13 cellular contexts compared by ENCODE assay signal in genomic region chr1:234589854-234590620, GRCh38. TPM values are rescaled to one million over a fixed set of nuclear protein-coding genes. Genes with fewer than 3 reads are reported as not detected.
DNase-seq lines count a peak whose midpoint lies in the region; ATAC-seq and TF ChIP-seq lines count a peak whose summit lies in the region.
"Had no signal": no experiment of that assay in that cellular context is flagged by ENCODE, and none has a peak within 500 bp of the region (broad histone marks: within the 10 kb centered on the region; RNA-seq: fewer than 3 reads in every experiment).

No MANE protein-coding gene starts in this region.

- no peak overlapping the region for H3K4ac ChIP-seq in IMR-90 (ENCODE audit: low read depth, low read length)

- no peak overlapping the region for H3K23ac ChIP-seq in IMR-90 (ENCODE audit: low read depth, low read length)

- no peaks in the 10 kb centered on the region for H4K20me1 ChIP-seq in IMR-90 (ENCODE audit: insufficient read depth, low read length)

- no peak overlapping the region for H2BK5ac ChIP-seq in IMR-90 (ENCODE audit: low read depth, low read length, poor library complexity, severe bottlenecking)

- intact Hi-C loops in IMR-90 (cut with micrococcal nuclease) = no loop called here

- no peak overlapping the region for H4K91ac ChIP-seq in IMR-90 (ENCODE audit: insufficient read depth, low read depth, low read length)

- no peak overlapping the region for H3K27ac ChIP-seq in IMR-90 (ENCODE audit: insufficient read depth, low read length)
- peak overlapping the region; percentile 9 to 32 for H3K27ac ChIP-seq in coronary artery
- no peak overlapping the region for H3K27ac ChIP-seq in effector memory CD4-positive, alpha-beta T cell (ENCODE audit: insufficient read depth, low read length, poor library complexity, severe bottlenecking)
- H3K27ac ChIP-seq: upper lobe of left lung had no signal

- TF ChIP-seq CTCF in IMR-90 (conservative IDR thresholded peaks at IDR 0.05; ENCODE audit: low read depth, low read length) (no peak), coronary artery (IDR thresholded peaks at IDR 0.05) (no peak)

- dilution Hi-C loops in IMR-90 (cut with HindIII; ENCODE audit: low sequenced_read_pairs, unreplicated experiment) = no loop called here

- H3K14ac ChIP-seq in IMR-90 (replicated peaks; ENCODE audit: low read depth, low read length) = no peak overlapping the region

- no peak overlapping the region for H3K4me2 ChIP-seq in IMR-90 (ENCODE audit: low read depth, low read length)

- H2BK15ac ChIP-seq in IMR-90 (ENCODE audit: low read depth, low read length) = no peak overlapping the region

- DNase-seq in A172 (ENCODE audit: low spot score) (peak; percentile 83), IMR-90 (no peak), coronary artery (ENCODE audit: low spot score) (no peak), kidney tubule cell (ENCODE audit: low spot score) (peak; percentile 36), LoVo (ENCODE audit: low spot score) (no peak)
- DNase-seq in effector memory CD4-positive, alpha-beta T cell = no peak
- no peak for DNase-seq in central memory CD4-positive, alpha-beta T cell
- DNase-seq: activated CD8-positive, alpha-beta memory T cell treated with anti-CD3 and anti-CD28 coated beads for 24 hours; endodermal cell; NCI-H748 treated with DMSO at 0.1 percent for 48 hours; occipital lobe; upper lobe of left lung had no signal

- H3K56ac ChIP-seq in IMR-90 (ENCODE audit: extremely low read depth, insufficient read depth, low read length) = no peak overlapping the region

- POLR2A ChIA-PET in IMR-90 (lab: Charles Lee; ENCODE audit: unreplicated experiment) = no interaction called here

- no peak overlapping the region for H2AK5ac ChIP-seq in IMR-90 (ENCODE audit: low read depth, low read length)

- no peaks in the 10 kb centered on the region for H3K79me1 ChIP-seq in IMR-90 (ENCODE audit: low read depth in 1 of 2, low read length in 2 of 2)

- no TSS peak for BruUV-seq in IMR-90 (replicated peaks; lab: Mats Ljungman, UMichigan)

- H3K9me1 ChIP-seq in IMR-90 (ENCODE audit: insufficient read depth, low read length) = peaks cover 4% of the 10 kb centered on the region

- 87% methylated on average over 6 of the region's 7 CpGs; no CpG with 5 or more reads in 1 of the 2 experiments for WGBS in IMR-90 (ENCODE audit: extremely low coverage in 2 of 2, insufficient read length in 1 of 2), 2 experiments

- ATAC-seq in IMR-90 (ENCODE audit: low read depth) = peak; percentile 51; the same call in 1 of the 2 replicates
- ATAC-seq in GM18861 (IDR thresholded peaks at IDR 0.05; ENCODE audit: unreplicated experiment) = no peak

- no peak overlapping the region for H2BK20ac ChIP-seq in IMR-90 (ENCODE audit: low read depth, low read length)

- H2BK120ac ChIP-seq in IMR-90 (ENCODE audit: low read depth, low read length) = no peak overlapping the region

- H3K4me3 ChIP-seq in IMR-90 (ENCODE audit: insufficient read depth, low read depth, low read length) = no peak overlapping the region
- no peak overlapping the region for H3K4me3 ChIP-seq in coronary artery
- no peak overlapping the region for H3K4me3 ChIP-seq in effector memory CD4-positive, alpha-beta T cell (ENCODE audit: insufficient read depth, low read depth, low read length, poor library complexity, severe bottlenecking)
- H3K4me3 ChIP-seq: upper lobe of left lung had no signal

- TF ChIP-seq RAD21 in IMR-90 (IDR thresholded peaks at IDR 0.05; ENCODE audit: low read length) = no peak

- H2AFZ ChIP-seq in IMR-90 (replicated peaks; ENCODE audit: low read length, poor library complexity) = peak overlapping the region; percentile 56

- no peaks in the 10 kb centered on the region for H3K4me1 ChIP-seq in IMR-90 (ENCODE audit: control insufficient read depth, insufficient read depth, low read length)
- H3K4me1 ChIP-seq in effector memory CD4-positive, alpha-beta T cell (ENCODE audit: control insufficient read depth, insufficient read depth, low read length, poor library complexity, severe bottlenecking) = no peaks in the 10 kb centered on the region

- H3K27me3 ChIP-seq in IMR-90 (ENCODE audit: control insufficient read depth, insufficient read depth, low read length) = no peaks in the 10 kb centered on the region
- H3K27me3 ChIP-seq in effector memory CD4-positive, alpha-beta T cell (replicated peaks; ENCODE audit: control insufficient read depth, insufficient read depth, low read length, poor library complexity, severe bottlenecking) = no peaks in the 10 kb centered on the region
- H3K27me3 ChIP-seq: upper lobe of left lung had no signal

- CTCF ChIA-PET in IMR-90 (lab: Yijun Ruan, JAX) = no interaction called here

- in situ Hi-C loops in IMR-90 (cut with MboI; ENCODE audit: low sequenced_read_pairs) = loop anchor here (25.0 kb wide), 1 partner anchor 478 kb away; no protein-coding TSS in a partner anchor

- H2AK9ac ChIP-seq in IMR-90 (replicated peaks; ENCODE audit: low read depth, low read length, poor library complexity) = no peak overlapping the region

- H4K5ac ChIP-seq in IMR-90 (ENCODE audit: low read depth, low read length) = no peak overlapping the region

- no peaks in the 10 kb centered on the region for H3K9me3 ChIP-seq in IMR-90 (ENCODE audit: control insufficient read depth, insufficient read depth, low read length)
- no peaks in the 10 kb centered on the region for H3K9me3 ChIP-seq in effector memory CD4-positive, alpha-beta T cell (ENCODE audit: control insufficient read depth, low read length)
- H3K9me3 ChIP-seq: upper lobe of left lung had no signal

- no peaks in the 10 kb centered on the region for H3K36me3 ChIP-seq in IMR-90 (ENCODE audit: control insufficient read depth, insufficient read depth, low read length)
- no peaks in the 10 kb centered on the region for H3K36me3 ChIP-seq in effector memory CD4-positive, alpha-beta T cell (ENCODE audit: control insufficient read depth, insufficient read depth, low read length)
- H3K36me3 ChIP-seq: upper lobe of left lung had no signal

- no peak for TF ChIP-seq POLR2A in IMR-90 (IDR thresholded peaks at IDR 0.05; ENCODE audit: low read depth, low read length)

- no peak overlapping the region for H3K18ac ChIP-seq in IMR-90 (ENCODE audit: low read depth, low read length)

- no peak overlapping the region for H4K8ac ChIP-seq in IMR-90 (ENCODE audit: low read depth in 2 of 2, low read length in 2 of 2)

- no peak overlapping the region for H3K9ac ChIP-seq in IMR-90 (ENCODE audit: low read depth, low read length)

TF ChIP-seq in IMR-90, 13 proteins besides CTCF, POLR2A, EP300 and RAD21:
- TF ChIP-seq SMC3 (IDR thresholded peaks at IDR 0.05; ENCODE audit: low read depth, low read length) (no peak), CHD1 (IDR thresholded peaks at IDR 0.05; ENCODE audit: low read depth, low read length) (no peak), NFE2L2 (IDR thresholded peaks at IDR 0.05; ENCODE audit: low read depth, low read length) (no peak), RFX5 (IDR thresholded peaks at IDR 0.05; ENCODE audit: low read depth, low read length) (no peak), MAFK (IDR thresholded peaks at IDR 0.05; ENCODE audit: low read depth, low read length) (no peak), MXI1 (IDR thresholded peaks at IDR 0.05; ENCODE audit: borderline replicate concordance, low read depth, low read length) (no peak), FOS (IDR thresholded peaks at IDR 0.05; ENCODE audit: low read depth, low read length) (no peak)

RNA-seq across cellular contexts. Expression of gene IRF2BP2, which starts 19.9 kb away (rescaled TPM):
- total RNA-seq in A172 (2014; rRNA removed; shearing (Covaris generic)) = 50.8 and 51.3 TPM in 2 replicates
- 37.2 and 47.0 TPM in 2 replicates for total RNA-seq in IMR-90 (2012; rRNA removed)
- 56.5 and 66.6 TPM in 2 replicates for polyA plus RNA-seq in IMR-90 (2012; rRNA removed)
- polyA plus RNA-seq in IMR-90 (2012; cell fraction: cytosol; rRNA removed) = 12.6 and 82.3 TPM in 2 replicates
- 216 and 242 TPM in 2 replicates for polyA plus RNA-seq in IMR-90 (2012; cell fraction: nucleus; rRNA removed; ENCODE audit: low replicate concordance)

Comparison
In these comparisons a context has a peak if more than half of its experiments do, and no peak if none do; other contexts are left out.
1. DNase-seq: peak in A172 (single experiment) and kidney tubule cell (single experiment); none in IMR-90 (single experiment), coronary artery (single experiment), effector memory CD4-positive, alpha-beta T cell (0 of 3), LoVo (single experiment) and central memory CD4-positive, alpha-beta T cell (single experiment).
2. H3K27ac ChIP-seq: peak in coronary artery (2 of 2); none in IMR-90 (single experiment) and effector memory CD4-positive, alpha-beta T cell (single experiment).